5 cellular contexts compared by ENCODE assay signal in genomic region chr1:16860048-16860447, GRCh38. TPM values are rescaled to one million over a fixed set of nuclear protein-coding genes. Genes with fewer than 3 reads are reported as not detected.
"Had no signal": no experiment of that assay in that cellular context is flagged by ENCODE, and none has a peak within 500 bp of the region (broad histone marks: within the 10 kb centered on the region; RNA-seq: fewer than 3 reads in every experiment).

No MANE protein-coding gene starts in this region.

RNA-seq across cellular contexts. Expression of gene RNU1-2, which starts 35.7 kb away (rescaled TPM):
- polyA plus RNA-seq: heart right ventricle, ovary, psoas muscle, right cardiac atrium, urinary bladder had no signal
